ENCODE assay signal across 14 cellular contexts in the genomic region with DNA sequence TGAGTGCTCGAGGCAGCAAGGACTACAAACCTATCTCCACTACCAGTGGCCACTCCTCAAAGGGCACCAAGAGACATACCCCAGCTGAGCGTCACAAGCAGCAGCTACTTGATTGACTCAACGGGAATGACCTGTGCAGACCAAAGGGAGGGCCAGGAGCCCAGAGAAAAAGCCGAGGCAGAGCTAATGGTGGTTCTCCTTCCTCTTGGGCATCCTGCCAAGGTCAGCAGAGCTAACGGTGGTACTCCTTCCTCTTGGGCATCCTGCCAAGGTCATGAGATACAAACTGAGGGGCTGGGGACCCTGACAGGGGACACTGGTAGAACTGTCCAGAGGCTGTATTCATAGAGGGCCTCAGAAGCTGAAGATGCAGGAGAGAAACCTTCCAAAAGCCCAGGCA.
A peak's percentile ranks its signal among the peaks of the same experiment; 100 is the strongest.
DNase-seq lines count a peak whose midpoint lies in the region; ATAC-seq and TF ChIP-seq lines count a peak whose summit lies in the region.
"Had no signal": no experiment of that assay in that cellular context is flagged by ENCODE, and none has a peak within 500 bp of the region (broad histone marks: within the 10 kb centered on the region; RNA-seq: fewer than 3 reads in every experiment).

No MANE protein-coding gene starts in this region.

- H3K4me1 ChIP-seq in CD8-positive, alpha-beta memory T cell (ENCODE audit: insufficient read depth, low read length) = peaks cover 96% of the 10 kb centered on the region
- peaks cover 19 to 87% (median 34%) of the 10 kb centered on the region in 3 donors for H3K4me1 ChIP-seq in esophagus squamous epithelium

- TF ChIP-seq CTCF in esophagus squamous epithelium (IDR thresholded peaks at IDR 0.05) = no peak
- TF ChIP-seq CTCF in omental fat pad (IDR thresholded peaks at IDR 0.05) = no peak

- 17 to 60% methylated on average over 1 to 5 of the region's 5 CpGs for WGBS in esophagus squamous epithelium, 2 donors

- H3K36me3 Mint-ChIP-seq in CD8-positive, alpha-beta memory T cell = peaks cover 11 to 53% (median 12%) of the 10 kb centered on the region in 3 donors
- peaks cover 85% of the 10 kb centered on the region for H3K36me3 Mint-ChIP-seq in stimulated activated effector memory CD8-positive, alpha-beta T cell treated with anti-CD3 and anti-CD28 coated beads, Interleukin-12 subunit alpha, Interleukin-12 subunit beta, amount 100 ng/mL, for 72 hours

- H3K9me3 Mint-ChIP-seq in CD8-positive, alpha-beta memory T cell = no peaks in the 10 kb centered on the region
- no peaks in the 10 kb centered on the region for H3K9me3 Mint-ChIP-seq in stimulated activated effector memory CD8-positive, alpha-beta T cell treated with anti-CD3 and anti-CD28 coated beads, Interleukin-12 subunit alpha, Interleukin-12 subunit beta, amount 100 ng/mL, for 72 hours

- no peaks in the 10 kb centered on the region for H3K9me3 ChIP-seq in CD8-positive, alpha-beta memory T cell (ENCODE audit: low read length)
- no peaks in the 10 kb centered on the region for H3K9me3 ChIP-seq in esophagus squamous epithelium

- peak overlapping the region in 7 of 8 donors; percentile 64 to 97 (median 73) for H3K27ac Mint-ChIP-seq in CD8-positive, alpha-beta memory T cell
- peak overlapping the region; percentile 97 for H3K27ac Mint-ChIP-seq in stimulated activated effector memory CD8-positive, alpha-beta T cell treated with anti-CD3 and anti-CD28 coated beads, Interleukin-12 subunit alpha, Interleukin-12 subunit beta, amount 100 ng/mL, for 72 hours
- H3K27ac Mint-ChIP-seq: activated CD4-positive, alpha-beta T cell treated with anti-CD3 and anti-CD28 coated beads for 36 hours had no signal

- H3K27ac ChIP-seq in CD8-positive, alpha-beta memory T cell (ENCODE audit: low read depth, low read length) = no peak overlapping the region
- H3K27ac ChIP-seq in esophagus squamous epithelium = peak overlapping the region in 3 of 4 donors; percentile 10 to 22 (median 11)
- H3K27ac ChIP-seq: brain microvascular endothelial cell had no signal

- DNase-seq in CD8-positive, alpha-beta memory T cell = no peak
- DNase-seq in NAMALWA (ENCODE audit: low spot score) = peak; percentile 30
- DNase-seq in esophagus squamous epithelium (lab: John Stamatoyannopoulos, UW) = no peak
- DNase-seq in stimulated activated effector memory CD8-positive, alpha-beta T cell treated with anti-CD3 and anti-CD28 coated beads, Interleukin-12 subunit alpha, Interleukin-12 subunit beta, amount 100 ng/mL, for 72 hours (ENCODE audit: low spot score in 2 of 2) = no peak
- no peak for DNase-seq in pons (ENCODE audit: low spot score)
- DNase-seq in omental fat pad (ENCODE audit: low spot score) = no peak
- DNase-seq in NCI-H446 treated with DMSO at 0.1 percent for 48 hours (lab: John Stamatoyannopoulos, UW) = no peak
- DNase-seq: activated CD4-positive, alpha-beta T cell treated with anti-CD3 and anti-CD28 coated beads for 36 hours; activated effector memory CD4-positive, alpha-beta T cell treated with Interleukin-2 at 50 U/mL for 16 hours; brain microvascular endothelial cell; midbrain; NCI-H2081; NK-92 treated with Interleukin-12 subunit alpha and Interleukin-12 subunit beta, amount 100 ng/mL, for 24 hours; stimulated activated CD4-positive, alpha-beta T cell treated with anti-CD3 and anti-CD28 coated beads, Interleukin-4, amount 100 ng/mL, for 1 hour had no signal

- intact Hi-C loops in esophagus squamous epithelium (cut with DNase I) = no loop called here

- peak overlapping the region in 6 of 7 donors; percentile 21 to 66 (median 48) for H3K4me3 Mint-ChIP-seq in CD8-positive, alpha-beta memory T cell
- peak overlapping the region; percentile 21 for H3K4me3 Mint-ChIP-seq in stimulated activated effector memory CD8-positive, alpha-beta T cell treated with anti-CD3 and anti-CD28 coated beads, Interleukin-12 subunit alpha, Interleukin-12 subunit beta, amount 100 ng/mL, for 72 hours
- H3K4me3 Mint-ChIP-seq: activated CD4-positive, alpha-beta T cell treated with anti-CD3 and anti-CD28 coated beads for 36 hours had no signal

- CTCF ChIA-PET in CD8-positive, alpha-beta memory T cell (lab: Charles Lee) = interaction anchor here (0.6 to 3.7 kb wide), 8 partner anchors 13 to 65 kb away, joined by 3 to 21 read pairs (median 6); no protein-coding TSS in a partner anchor

- no peaks in the 10 kb centered on the region for H3K36me3 ChIP-seq in CD8-positive, alpha-beta memory T cell (ENCODE audit: insufficient read depth, low read length)
- peaks cover 11 to 52% (median 17%) of the 10 kb centered on the region in 3 donors for H3K36me3 ChIP-seq in esophagus squamous epithelium

- peaks cover 84 to 96% (median 93%) of the 10 kb centered on the region in 3 donors for H3K4me1 Mint-ChIP-seq in CD8-positive, alpha-beta memory T cell
- H3K4me1 Mint-ChIP-seq in stimulated activated effector memory CD8-positive, alpha-beta T cell treated with anti-CD3 and anti-CD28 coated beads, Interleukin-12 subunit alpha, Interleukin-12 subunit beta, amount 100 ng/mL, for 72 hours = peaks cover 81% of the 10 kb centered on the region

- ATAC-seq in stimulated activated effector memory CD8-positive, alpha-beta T cell treated with anti-CD3 and anti-CD28 coated beads, Interleukin-12 subunit alpha, Interleukin-12 subunit beta, amount 100 ng/mL, for 72 hours = no peak
- no peak for ATAC-seq in omental fat pad (ENCODE audit: low FRiP score)
- ATAC-seq: activated CD4-positive, alpha-beta T cell treated with anti-CD3 and anti-CD28 coated beads for 36 hours had no signal

- H3K4me3 ChIP-seq in CD8-positive, alpha-beta memory T cell (ENCODE audit: low read length) = no peak overlapping the region
- H3K4me3 ChIP-seq in esophagus squamous epithelium = no peak overlapping the region

- no peaks in the 10 kb centered on the region for H3K27me3 ChIP-seq in CD8-positive, alpha-beta memory T cell (ENCODE audit: insufficient read depth, low read length, poor library complexity, severe bottlenecking)
- no peaks in the 10 kb centered on the region for H3K27me3 ChIP-seq in esophagus squamous epithelium
- H3K27me3 ChIP-seq: brain microvascular endothelial cell had no signal

- POLR2A ChIA-PET in CD8-positive, alpha-beta memory T cell (lab: Charles Lee) = interaction anchor here (0.9 to 1.8 kb wide), 2 partner anchors 12 to 25 kb away, joined by 3 to 4 read pairs; no protein-coding TSS in a partner anchor

- TF ChIP-seq POLR2A in esophagus squamous epithelium (IDR thresholded peaks at IDR 0.05) = no peak

- H3K27me3 Mint-ChIP-seq in CD8-positive, alpha-beta memory T cell = no peaks in the 10 kb centered on the region
